In the genomic region with DNA sequence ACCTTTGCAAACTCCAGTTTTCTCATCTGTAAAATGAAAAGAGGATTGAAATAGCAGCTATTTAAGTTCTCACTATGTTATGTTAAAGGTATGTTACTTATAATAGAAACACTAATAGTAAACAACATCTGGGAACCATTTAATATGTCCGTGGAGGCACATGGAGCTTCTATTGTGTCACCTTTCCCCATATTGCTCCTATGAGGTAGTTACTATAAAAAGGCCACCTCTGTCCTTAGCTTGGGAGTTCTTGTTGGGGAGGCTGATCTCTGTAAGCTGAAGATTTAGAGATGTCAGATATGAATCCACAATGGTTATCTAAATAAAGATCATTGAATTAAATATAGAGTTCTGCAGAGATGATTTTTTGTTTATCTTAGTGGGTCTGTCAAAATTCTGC, we compare ENCODE assay signal across 20 cellular contexts.
DNase-seq lines count a peak whose midpoint lies in the region; ATAC-seq and TF ChIP-seq lines count a peak whose summit lies in the region.
"Had no signal": no experiment of that assay in that cellular context is flagged by ENCODE, and none has a peak within 500 bp of the region (broad histone marks: within the 10 kb centered on the region; RNA-seq: fewer than 3 reads in every experiment).

No MANE protein-coding gene starts in this region.

- no peaks in the 10 kb centered on the region for H3K36me3 ChIP-seq in psoas muscle (ENCODE audit: insufficient read depth in 1 of 2, low read depth in 1 of 2)
- H3K36me3 ChIP-seq in skeletal muscle tissue (ENCODE audit: control insufficient read depth in 3 of 3, insufficient read depth in 3 of 3, low read length in 3 of 3): no peaks in the 10 kb centered on the region
- H3K36me3 ChIP-seq in mammary epithelial cell (ENCODE audit: insufficient read depth, low read length): no peaks in the 10 kb centered on the region
- H3K36me3 ChIP-seq: BE2C, BLaER1 had no signal

- DNase-seq in NCI-H2171 treated with DMSO at 0.1 percent for 48 hours (lab: John Stamatoyannopoulos, UW) (peak; percentile 10), NCI-H2171 (lab: John Stamatoyannopoulos, UW) (no peak), left ventricle myocardium superior (no peak), right cardiac atrium (no peak), psoas muscle (no peak), mammary epithelial cell (no peak)
- DNase-seq: 8988T; ACHN; BE2C; C1 segment of cervical spinal cord; CD4-positive, alpha-beta memory T cell; CD4-positive, CD25-positive, alpha-beta regulatory T cell; CD8-positive, alpha-beta memory T cell; COR-L47; DMS153; DMS79 treated with DMSO at 0.1 percent for 48 hours; GF-D8 had no signal

- intact Hi-C loops in left ventricle myocardium superior (cut with micrococcal nuclease) (no loop called here), right cardiac atrium (cut with DNase I) (no loop called here), psoas muscle (cut with DNase I) (no loop called here), mammary epithelial cell (cut with micrococcal nuclease) (no loop called here)

- no peaks in the 10 kb centered on the region for H4K20me1 ChIP-seq in mammary epithelial cell (ENCODE audit: insufficient read depth, low read length)
- H4K20me1 ChIP-seq: BLaER1 had no signal

- peak; percentile 63 for ATAC-seq in left ventricle myocardium superior
- ATAC-seq in right cardiac atrium: no peak
- peak; percentile 89 to 98 (median 94) for ATAC-seq in psoas muscle
- no peak for ATAC-seq in GM21526 (IDR thresholded peaks at IDR 0.05; ENCODE audit: low FRiP score, unreplicated experiment)

- H3K27ac ChIP-seq in right cardiac atrium (ENCODE audit: low read length) (no peak overlapping the region), psoas muscle (peak overlapping the region; percentile 83), skeletal muscle tissue (ENCODE audit: low read depth, low read length) (peak overlapping the region; percentile 84), mammary epithelial cell (ENCODE audit: insufficient read depth, low read depth, low read length) (no peak overlapping the region)
- H3K27ac ChIP-seq: BLaER1 had no signal

- H3K4me3 ChIP-seq in right cardiac atrium (ENCODE audit: low read length) (no peak overlapping the region), psoas muscle (no peak overlapping the region), skeletal muscle tissue (ENCODE audit: low read length in 3 of 3) (no peak overlapping the region), mammary epithelial cell (replicated peaks in 1 of 3; ENCODE audit: insufficient read depth in 1 of 3, low read depth in 2 of 3, low read length in 3 of 3) (no peak overlapping the region)
- H3K4me3 ChIP-seq: BLaER1 had no signal

- 59% methylated on average over 1 of the region's 1 CpG for WGBS in right cardiac atrium
- 10 to 26% (median 19%) methylated on average over 1 of the region's 1 CpG for WGBS in psoas muscle, 3 donors
- 100% methylated on average over 1 of the region's 1 CpG for WGBS in mammary epithelial cell (ENCODE audit: low coverage, missing lambda C conversion rate)

- no TSS peak for BruUV-seq in mammary epithelial cell (replicated peaks; lab: Mats Ljungman, UMichigan)

- in situ Hi-C loops in mammary epithelial cell (cut with MboI; ENCODE audit: low sequenced_read_pairs in 2 of 2): no loop called here

- H3K9me3 ChIP-seq in right cardiac atrium (ENCODE audit: control insufficient read depth, low read length) (no peaks in the 10 kb centered on the region), psoas muscle (no peaks in the 10 kb centered on the region), skeletal muscle tissue (ENCODE audit: control insufficient read depth in 3 of 3, low read length in 3 of 3) (no peaks in the 10 kb centered on the region), mammary epithelial cell (replicated peaks; ENCODE audit: insufficient read depth, low read length) (no peaks in the 10 kb centered on the region)
- H3K9me3 ChIP-seq: BE2C, BLaER1 had no signal

- H2AFZ ChIP-seq in mammary epithelial cell (ENCODE audit: low read depth, low read length): no peak overlapping the region

- H3K79me2 ChIP-seq in mammary epithelial cell (ENCODE audit: insufficient read depth, low read length): peaks cover 10% of the 10 kb centered on the region

- H3K9ac ChIP-seq in skeletal muscle tissue (ENCODE audit: low read depth in 1 of 3, low read length in 3 of 3) (no peak overlapping the region), mammary epithelial cell (ENCODE audit: insufficient read depth, low read length) (no peak overlapping the region)
- H3K9ac ChIP-seq: BLaER1 had no signal

- no peaks in the 10 kb centered on the region for H3K27me3 ChIP-seq in right cardiac atrium (ENCODE audit: control insufficient read depth, insufficient read depth)
- H3K27me3 ChIP-seq in psoas muscle (ENCODE audit: insufficient read depth in 3 of 3, low read length in 2 of 3): no peaks in the 10 kb centered on the region
- no peaks in the 10 kb centered on the region for H3K27me3 ChIP-seq in skeletal muscle tissue (ENCODE audit: control insufficient read depth in 3 of 3, insufficient read depth in 3 of 3, low read length in 3 of 3)
- no peaks in the 10 kb centered on the region for H3K27me3 ChIP-seq in mammary epithelial cell (ENCODE audit: insufficient read depth, low read length)
- H3K27me3 ChIP-seq: BE2C, BLaER1 had no signal

- dilution Hi-C loops in mammary epithelial cell (cut with HindIII; ENCODE audit: low sequenced_read_pairs): no loop called here

- H3K4me1 ChIP-seq in right cardiac atrium (ENCODE audit: control insufficient read depth, insufficient read depth, low read length) (peaks cover 1% of the 10 kb centered on the region), psoas muscle (peaks cover 40% of the 10 kb centered on the region), skeletal muscle tissue (ENCODE audit: control insufficient read depth in 3 of 3, insufficient read depth in 3 of 3, low read length in 3 of 3) (peaks cover 0 to 17% (median 14%) of the 10 kb centered on the region in 3 donors), mammary epithelial cell (ENCODE audit: insufficient read depth, low read length) (peaks cover 18% of the 10 kb centered on the region)
- H3K4me1 ChIP-seq: BE2C had no signal

- CTCF ChIA-PET in mammary epithelial cell (lab: Charles Lee; ENCODE audit: low non-redundant PET): no interaction called here

- TF ChIP-seq CTCF in psoas muscle (IDR thresholded peaks at IDR 0.05): no peak
- no peak for TF ChIP-seq CTCF in mammary epithelial cell (conservative IDR thresholded peaks at IDR 0.05 in 1 of 2, IDR thresholded peaks at IDR 0.05 in 1 of 2; ENCODE audit: extremely low read depth in 1 of 2, insufficient read depth in 1 of 2, low read depth in 1 of 2, low read length in 2 of 2)

- no peak overlapping the region for H3K4me2 ChIP-seq in mammary epithelial cell (ENCODE audit: insufficient read depth, low read depth, low read length)
- H3K4me2 ChIP-seq: BLaER1 had no signal

Comparison
In these comparisons a context has a peak if more than half of its experiments do, and no peak if none do; other contexts are left out.
1. ATAC-seq: peak in left ventricle myocardium superior (single experiment) and psoas muscle (4 of 4); none in right cardiac atrium (0 of 2) and GM21526 (single experiment).
2. H3K27ac ChIP-seq: peak in psoas muscle (single experiment) and skeletal muscle tissue (single experiment); none in right cardiac atrium (single experiment) and mammary epithelial cell (single experiment).